8 cellular contexts compared by ENCODE assay signal in the genomic region with DNA sequence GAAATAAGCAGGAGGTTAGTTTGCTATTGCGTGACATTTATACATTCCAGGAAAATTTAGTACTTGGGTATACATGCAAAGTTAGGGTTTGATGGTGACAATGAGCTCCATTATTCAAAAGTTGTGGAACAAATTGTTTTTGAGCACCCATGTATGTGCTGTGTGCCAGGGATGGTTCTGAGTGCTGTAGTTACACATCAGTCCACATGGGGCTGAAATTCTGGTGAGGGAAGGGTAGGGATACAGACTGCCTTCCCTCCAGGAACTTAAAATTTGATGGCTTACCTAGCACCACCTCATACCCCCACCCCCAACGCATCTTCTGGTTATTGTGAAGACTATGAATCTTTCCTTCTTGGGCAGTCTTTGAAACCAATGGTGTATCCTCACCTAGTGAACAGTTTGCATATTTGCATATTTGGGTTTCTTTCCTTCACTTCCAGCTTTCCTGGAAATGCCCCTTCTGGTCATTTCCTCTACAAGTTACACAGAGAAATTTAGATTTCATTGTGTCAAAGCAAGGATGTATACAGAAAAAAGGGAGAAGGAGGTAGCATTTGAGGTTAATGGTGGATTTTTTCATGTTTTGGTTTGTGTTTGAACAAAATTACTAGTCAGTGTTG.
DNase-seq lines count a peak whose midpoint lies in the region; ATAC-seq, FAIRE-seq and TF ChIP-seq lines count a peak whose summit lies in the region.

No MANE protein-coding gene starts in this region.

- H3K4me3 Mint-ChIP-seq in HFFc6 = peak overlapping the region; percentile 93

- H3K36me3 Mint-ChIP-seq in HFFc6 (ENCODE audit: low read depth) = peaks cover 43% of the 10 kb centered on the region

- peak overlapping the region; percentile 59 for H3K4me3 ChIP-seq in kidney epithelial cell (ENCODE audit: low read depth, low read length)

- no peaks in the 10 kb centered on the region for H3K27me3 ChIP-seq in kidney epithelial cell (ENCODE audit: control insufficient read depth, insufficient read depth, low read length)

- DNase-seq in AG08395 (ENCODE audit: low spot score) = peak; percentile 53
- DNase-seq in HFFc6 = peak; percentile 46
- DNase-seq in kidney epithelial cell (ENCODE audit: low read depth) = no peak
- DNase-seq in NCI-H187 (lab: John Stamatoyannopoulos, UW) = no peak
- DNase-seq in D721Med (ENCODE audit: insufficient read length, low spot score) = no peak
- DNase-seq in NCI-H128 (lab: John Stamatoyannopoulos, UW; ENCODE audit: unreplicated experiment) = no peak

- H3K4me1 Mint-ChIP-seq in HFFc6 (ENCODE audit: low read depth) = peaks cover 63% of the 10 kb centered on the region

- TF ChIP-seq CTCF in HFFc6 (IDR thresholded peaks at IDR 0.05) = peak; percentile 79
- peak; percentile 61 for TF ChIP-seq CTCF in VCaP (conservative IDR thresholded peaks at IDR 0.05)
- TF ChIP-seq CTCF in kidney epithelial cell (IDR thresholded peaks at IDR 0.05; ENCODE audit: insufficient read depth, low read length, poor library complexity, severe bottlenecking) = peak; percentile 54
- TF ChIP-seq CTCF in D721Med (IDR thresholded peaks at IDR 0.05; ENCODE audit: insufficient read depth, missing control alignments) = no peak

- H3K9me3 Mint-ChIP-seq in HFFc6 = no peaks in the 10 kb centered on the region

- no peaks in the 10 kb centered on the region for H3K36me3 ChIP-seq in kidney epithelial cell (ENCODE audit: control insufficient read depth, insufficient read depth, low read length)

- FAIRE-seq in D721Med (lab: Jason Lieb, UNC) = no peak

- ATAC-seq in GM21717 (IDR thresholded peaks at IDR 0.05; ENCODE audit: unreplicated experiment) = no peak

- no peak overlapping the region for H3K27ac ChIP-seq in VCaP

- peaks cover 12% of the 10 kb centered on the region for H3K27me3 Mint-ChIP-seq in HFFc6 (ENCODE audit: insufficient read depth)

- peak overlapping the region; percentile 96 for H3K27ac Mint-ChIP-seq in HFFc6

Comparison
In these comparisons a context has a peak if more than half of its experiments do, and no peak if none do; other contexts are left out.
1. DNase-seq: peak in AG08395 (single experiment) and HFFc6 (single experiment); none in kidney epithelial cell (single experiment), NCI-H187 (0 of 2), D721Med (single experiment) and NCI-H128 (single experiment).